ENCODE assay signal across 23 cellular contexts in genomic region chr4:5802565-5802964, GRCh38.
DNase-seq lines count a peak whose midpoint lies in the region; ATAC-seq, FAIRE-seq and TF ChIP-seq lines count a peak whose summit lies in the region.
"Had no signal": no experiment of that assay in that cellular context is flagged by ENCODE, and none has a peak within 500 bp of the region (broad histone marks: within the 10 kb centered on the region; RNA-seq: fewer than 3 reads in every experiment).

No MANE protein-coding gene starts in this region.

- H3K56ac ChIP-seq in H1 (replicated peaks; ENCODE audit: insufficient read length, low read depth, low read length) = no peak overlapping the region

- no peaks in the 10 kb centered on the region for H3K79me2 ChIP-seq in H1 (ENCODE audit: control insufficient read depth in 1 of 2, insufficient read depth in 2 of 2, low read length in 2 of 2)

- no peak overlapping the region for H2AK5ac ChIP-seq in H1 (ENCODE audit: low read depth, low read length)

- TF ChIP-seq CTCF in H1 (IDR thresholded peaks at IDR 0.05; ENCODE audit: control extremely low read depth in 1 of 3, insufficient read depth in 1 of 3, low read depth in 1 of 3, low read length in 3 of 3) (no peak), spleen (IDR thresholded peaks at IDR 0.05 in 8 of 11, conservative IDR thresholded peaks at IDR 0.05 in 3 of 11) (no peak)

- no peak overlapping the region for H2BK5ac ChIP-seq in H1 (ENCODE audit: low read depth, low read length)

- no peak overlapping the region for H3K4ac ChIP-seq in H1 (replicated peaks; ENCODE audit: insufficient read length, low read depth, low read length)

- intact Hi-C loops in cardiac septum (cut with DNase I) (no loop called here), left cardiac atrium (cut with DNase I) (no loop called here), spleen (cut with DNase I; ENCODE audit: low total_unique reads) (no loop called here)

- no peak for ATAC-seq in left cardiac atrium
- ATAC-seq: A549, GM12878, GM23338 had no signal

- no peak overlapping the region for H4K91ac ChIP-seq in H1 (replicated peaks; ENCODE audit: insufficient read length, low read length)

- H4K20me1 ChIP-seq in H1 (replicated peaks in 1 of 2; ENCODE audit: control insufficient read depth in 1 of 2, insufficient read depth in 2 of 2, low read length in 2 of 2) = peaks cover 0 to 4% of the 10 kb centered on the region in 2 experiments

- no peaks in the 10 kb centered on the region for H3K23me2 ChIP-seq in H1 (ENCODE audit: low read depth, low read length)

- TF ChIP-seq RAD21 in H1 (IDR thresholded peaks at IDR 0.05 in 1 of 2, conservative IDR thresholded peaks at IDR 0.05 in 1 of 2; ENCODE audit: low read depth in 2 of 2, low read length in 2 of 2) = no peak

- no peak overlapping the region for H2BK20ac ChIP-seq in H1 (ENCODE audit: low read length)

- H3K9ac ChIP-seq in H1 (replicated peaks in 1 of 4; ENCODE audit: extremely low read depth in 1 of 4, low read depth in 3 of 4, low read length in 3 of 4) = no peak overlapping the region
- H3K9ac ChIP-seq: BLaER1 treated with 17β-estradiol and CSF1 and Interleukin-3, amounts not matched to agents 10 nM and 100 nM had no signal

- POLR2A ChIA-PET in H1 (lab: Charles Lee; ENCODE audit: partially characterized antibody) = no interaction called here
- POLR2A ChIA-PET in activated CD4-positive, alpha-beta T cell treated with anti-CD3 and anti-CD28 coated beads, Interleukin-2, amount 10 ng/mL, durations not matched to agents 7 days and 5 days (lab: Charles Lee) = no interaction called here

- H2BK15ac ChIP-seq in H1 (ENCODE audit: low read length) = no peak overlapping the region

- no peak overlapping the region for H3K27ac Mint-ChIP-seq in activated CD4-positive, alpha-beta T cell treated with anti-CD3 and anti-CD28 coated beads, Interleukin-2, amount 10 ng/mL, durations not matched to agents 7 days and 5 days
- H3K27ac Mint-ChIP-seq: CD14-positive monocyte; CD4-positive, alpha-beta T cell; GM23338 had no signal

- in situ Hi-C loops in G401 (cut with HindIII; ENCODE audit: low sequenced_read_pairs) = no loop called here

- TF ChIP-seq POLR2A in H1 (IDR thresholded peaks at IDR 0.05; ENCODE audit: control extremely low read depth in 1 of 2, low read depth in 2 of 2, low read length in 2 of 2) (no peak), spleen (IDR thresholded peaks at IDR 0.05) (no peak)

- H3K4me3 ChIP-seq in H1 (ENCODE audit: extremely low read depth in 1 of 4, insufficient read depth in 2 of 4, low read depth in 3 of 4, low read length in 4 of 4) = no peak overlapping the region
- H3K4me3 ChIP-seq in spleen = no peak overlapping the region
- H3K4me3 ChIP-seq: A549; BLaER1 treated with 17β-estradiol and CSF1 and Interleukin-3, amounts not matched to agents 10 nM and 100 nM; GM12878; GM23338; HAP-1 had no signal

- CTCF ChIA-PET in H1 (lab: Charles Lee; ENCODE audit: partially characterized antibody) = interaction anchor here (2.8 to 3.6 kb wide), 2 partner anchors 10 to 11 kb away, joined by 14 to 23 read pairs; no protein-coding TSS in a partner anchor
- CTCF ChIA-PET in activated CD4-positive, alpha-beta T cell treated with anti-CD3 and anti-CD28 coated beads, Interleukin-2, amount 10 ng/mL, durations not matched to agents 7 days and 5 days (lab: Charles Lee) = no interaction called here

- no peak overlapping the region for H3K4me3 Mint-ChIP-seq in activated CD4-positive, alpha-beta T cell treated with anti-CD3 and anti-CD28 coated beads, Interleukin-2, amount 10 ng/mL, durations not matched to agents 7 days and 5 days
- H3K4me3 Mint-ChIP-seq: CD14-positive monocyte; CD4-positive, alpha-beta T cell; GM23338 had no signal

- peak overlapping the region; percentile 14; the same call in 1 of the 2 replicates for H4K8ac ChIP-seq in H1 (ENCODE audit: extremely low read depth, insufficient read depth, low read length)

- no peak overlapping the region for H3K23ac ChIP-seq in H1 (ENCODE audit: insufficient read length)

- no peak overlapping the region for H2BK120ac ChIP-seq in H1 (replicated peaks; ENCODE audit: low read depth, low read length)

- H2AFZ ChIP-seq in H1 (ENCODE audit: low read length) = no peak overlapping the region
- H2AFZ ChIP-seq: GM23338 had no signal

- H3K4me1 ChIP-seq in H1 (replicated peaks in 1 of 4; ENCODE audit: control insufficient read depth in 3 of 4, insufficient read depth in 4 of 4, low read length in 3 of 4) (no peaks in the 10 kb centered on the region), spleen (no peaks in the 10 kb centered on the region)
- H3K4me1 ChIP-seq: A549, BE2C, HAP-1 had no signal

- H3K4me1 Mint-ChIP-seq in activated CD4-positive, alpha-beta T cell treated with anti-CD3 and anti-CD28 coated beads, Interleukin-2, amount 10 ng/mL, durations not matched to agents 7 days and 5 days = no peaks in the 10 kb centered on the region
- H3K4me1 Mint-ChIP-seq: CD14-positive monocyte, GM23338 had no signal

- H2BK12ac ChIP-seq in H1 (ENCODE audit: low read depth, low read length) = no peak overlapping the region

- H3K79me1 ChIP-seq in H1 (ENCODE audit: low read depth, low read length) = no peaks in the 10 kb centered on the region

- DNase-seq in cardiac septum (ENCODE audit: low spot score) = peak; percentile 33
- no peak for DNase-seq in left cardiac atrium
- no peak for DNase-seq in H1 (ENCODE audit: low read depth in 1 of 2, low spot score in 2 of 2)
- peak; percentile 15 for DNase-seq in spleen
- no peak for DNase-seq in activated CD4-positive, alpha-beta T cell treated with anti-CD3 and anti-CD28 coated beads, Interleukin-2, amount 10 ng/mL, durations not matched to agents 7 days and 5 days
- no peak for DNase-seq in G401 (ENCODE audit: low spot score)
- DNase-seq: 8988T; ACHN; AML-193; BE2C; Calu3; CD4-positive, alpha-beta T cell; COR-L47; DND-41; GDM1 had no signal

- TF ChIP-seq EP300 in H1 (IDR thresholded peaks at IDR 0.05; ENCODE audit: borderline replicate concordance in 1 of 2, low read depth in 2 of 2, low read length in 2 of 2) = no peak

- no peak overlapping the region for H3K14ac ChIP-seq in H1 (ENCODE audit: insufficient read length)

- no peak overlapping the region for H3K18ac ChIP-seq in H1 (ENCODE audit: extremely low read depth, low read length)

- H3K27me3 Mint-ChIP-seq in activated CD4-positive, alpha-beta T cell treated with anti-CD3 and anti-CD28 coated beads, Interleukin-2, amount 10 ng/mL, durations not matched to agents 7 days and 5 days = no peaks in the 10 kb centered on the region
- H3K27me3 Mint-ChIP-seq: CD4-positive, alpha-beta T cell had no signal

- FAIRE-seq in H1 (lab: Jason Lieb, UNC) = no peak
- FAIRE-seq: A549, GM12878, GM19239, H54 had no signal

- no peaks in the 10 kb centered on the region for H3K36me3 Mint-ChIP-seq in activated CD4-positive, alpha-beta T cell treated with anti-CD3 and anti-CD28 coated beads, Interleukin-2, amount 10 ng/mL, durations not matched to agents 7 days and 5 days (ENCODE audit: low read depth)
- H3K36me3 Mint-ChIP-seq: CD14-positive monocyte had no signal

- H4K5ac ChIP-seq in H1 (ENCODE audit: insufficient read length, low read depth, low read length) = no peak overlapping the region

- WGBS in H1 (ENCODE audit: extremely low coverage in 1 of 2, insufficient coverage in 1 of 2, insufficient read length in 1 of 2, insufficient replicate concordance in 2 of 2, low coverage in 1 of 2, low lambda C conversion rate in 2 of 2, missing lambda C conversion rate in 1 of 2), 2 experiments = 89% methylated on average over 12 of the region's 12 CpGs; no CpG with 5 or more reads in 1 of the 2 experiments
- WGBS in spleen, 5 donors = 88 to 94% (median 93%) methylated on average over 12 of the region's 12 CpGs

- H3K9me3 ChIP-seq in H1 (ENCODE audit: insufficient read depth in 2 of 2, low read depth in 1 of 2, low read length in 1 of 2) (no peaks in the 10 kb centered on the region), spleen (no peaks in the 10 kb centered on the region)
- H3K9me3 ChIP-seq: A549, BE2C, HAP-1 had no signal

- H3K36me3 ChIP-seq in H1 (ENCODE audit: control insufficient read depth in 2 of 4, insufficient read depth in 4 of 4, low read length in 3 of 4) (no peaks in the 10 kb centered on the region; a peak in 1 of 8 replicates), spleen (peaks cover 0 to 8% (median 0%) of the 10 kb centered on the region in 6 donors)
- H3K36me3 ChIP-seq: BE2C had no signal

- no peak overlapping the region for H3K27ac ChIP-seq in H1 (ENCODE audit: low read depth, low read length)
- no peak overlapping the region for H3K27ac ChIP-seq in spleen
- H3K27ac ChIP-seq: A549; BLaER1 treated with 17β-estradiol and CSF1 and Interleukin-3, amounts not matched to agents 10 nM and 100 nM had no signal

- no peaks in the 10 kb centered on the region for H3K9me3 Mint-ChIP-seq in activated CD4-positive, alpha-beta T cell treated with anti-CD3 and anti-CD28 coated beads, Interleukin-2, amount 10 ng/mL, durations not matched to agents 7 days and 5 days
- H3K9me3 Mint-ChIP-seq: CD14-positive monocyte; CD4-positive, alpha-beta T cell; GM23338 had no signal

- H3K4me2 ChIP-seq in H1 (ENCODE audit: insufficient read depth in 1 of 2, low read depth in 2 of 2, low read length in 2 of 2) = no peak overlapping the region
- H3K4me2 ChIP-seq: A549; BLaER1 treated with 17β-estradiol and CSF1 and Interleukin-3, amounts not matched to agents 10 nM and 100 nM; GM23338 had no signal

- no peaks in the 10 kb centered on the region for H3K27me3 ChIP-seq in H1 (replicated peaks in 1 of 4; ENCODE audit: control insufficient read depth in 3 of 4, extremely low read depth in 1 of 4, insufficient read depth in 3 of 4, low read length in 3 of 4)
- peaks cover 0 to 4% (median 0%) of the 10 kb centered on the region in 7 donors for H3K27me3 ChIP-seq in spleen (replicated peaks in 1 of 7)
- H3K27me3 ChIP-seq: BE2C; BLaER1 treated with 17β-estradiol and CSF1 and Interleukin-3, amounts not matched to agents 10 nM and 100 nM had no signal

TF ChIP-seq in H1, 55 proteins besides CTCF, POLR2A, EP300 and RAD21 (continues in another document):
- no peak for TF ChIP-seq CTBP2 (IDR thresholded peaks at IDR 0.05; ENCODE audit: borderline replicate concordance, insufficient read depth, insufficient read length, low read length)
- no peak for TF ChIP-seq NANOG (IDR thresholded peaks at IDR 0.05; ENCODE audit: insufficient read depth, low read depth, low read length, poor library complexity, severe bottlenecking)
- no peak for TF ChIP-seq CHD2 (IDR thresholded peaks at IDR 0.05; ENCODE audit: low read length)
- no peak for TF ChIP-seq JUND (IDR thresholded peaks at IDR 0.05; ENCODE audit: low read length)
- TF ChIP-seq FOSL1 (IDR thresholded peaks at IDR 0.05; ENCODE audit: insufficient read depth, low read depth, low read length) = no peak
- TF ChIP-seq KDM5A (IDR thresholded peaks at IDR 0.05; ENCODE audit: low read length) = no peak
- TF ChIP-seq RFX5 (IDR thresholded peaks at IDR 0.05; ENCODE audit: borderline replicate concordance, low read depth, low read length) = no peak
- TF ChIP-seq SP2 (IDR thresholded peaks at IDR 0.05; ENCODE audit: low read length) = no peak

Comparison
In these comparisons a context has a peak if more than half of its experiments do, and no peak if none do; other contexts are left out.
1. DNase-seq: peak in cardiac septum (single experiment) and spleen (single experiment); none in left cardiac atrium (single experiment), H1 (0 of 2), activated CD4-positive, alpha-beta T cell treated with anti-CD3 and anti-CD28 coated beads, Interleukin-2, amount 10 ng/mL, durations not matched to agents 7 days and 5 days (single experiment) and G401 (single experiment).